ENCODE assay signal across 12 cellular contexts in the genomic region with DNA sequence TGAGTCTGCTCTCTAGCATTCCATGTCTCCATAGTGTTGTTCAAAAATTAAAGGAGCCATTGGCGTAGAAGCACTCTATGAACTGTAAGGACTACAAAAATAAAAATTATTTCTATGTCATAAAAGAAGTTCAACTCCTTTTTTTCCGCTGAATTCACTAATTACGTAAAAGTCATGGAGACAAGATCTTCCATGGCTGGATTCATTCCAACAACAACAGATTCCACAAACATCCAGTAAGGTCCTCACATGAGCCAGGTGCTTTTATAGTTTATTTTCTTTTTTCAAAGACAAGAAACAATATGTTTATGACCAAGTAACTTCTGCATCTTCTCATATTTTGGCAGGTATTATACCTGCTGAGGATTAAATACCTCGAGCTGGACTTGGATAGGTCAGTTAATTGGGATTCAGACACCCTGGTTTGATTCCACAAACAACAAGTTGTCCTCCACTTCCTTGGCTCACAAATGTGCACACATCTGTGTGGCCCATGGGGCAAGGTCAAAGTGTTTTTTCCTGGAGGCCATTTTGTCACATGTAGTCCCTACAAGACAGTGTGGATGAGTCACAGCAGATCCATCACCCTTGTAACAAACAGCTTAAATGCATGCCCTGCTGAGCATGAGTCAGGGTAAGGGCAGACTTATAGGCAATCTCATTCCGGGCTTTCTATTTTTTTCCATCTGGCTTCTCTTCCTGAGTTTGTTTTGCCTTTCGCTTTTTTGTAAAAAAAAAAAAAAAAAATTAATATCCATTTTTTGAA.
DNase-seq lines count a peak whose midpoint lies in the region; ATAC-seq and TF ChIP-seq lines count a peak whose summit lies in the region.
"Had no signal": no experiment of that assay in that cellular context is flagged by ENCODE, and none has a peak within 500 bp of the region (broad histone marks: within the 10 kb centered on the region; RNA-seq: fewer than 3 reads in every experiment).

No MANE protein-coding gene starts in this region.

- intact Hi-C loops in activated CD4-positive, alpha-beta T cell treated with anti-CD3 and anti-CD28 coated beads for 36 hours (cut with DNase I, micrococcal nuclease) = no loop called here
- intact Hi-C loops in ovary (cut with DNase I) = no loop called here

- CTCF ChIA-PET in activated CD4-positive, alpha-beta T cell treated with anti-CD3 and anti-CD28 coated beads for 36 hours (lab: Charles Lee) = interaction anchor here (1.2 to 2.1 kb wide), 3 partner anchors 12 to 36 kb away, joined by 3 to 6 read pairs (median 3); no protein-coding TSS in a partner anchor

- H2BK5ac ChIP-seq in mesendoderm (ENCODE audit: low read length) = no peak overlapping the region

- H3K4me1 ChIP-seq in mesendoderm (ENCODE audit: control insufficient read depth, low read depth, low read length) = no peaks in the 10 kb centered on the region
- peaks cover 2% of the 10 kb centered on the region for H3K4me1 ChIP-seq in ovary (ENCODE audit: insufficient read depth)

- peak; percentile 66 for ATAC-seq in activated CD4-positive, alpha-beta T cell treated with anti-CD3 and anti-CD28 coated beads for 36 hours

- H3K9me3 Mint-ChIP-seq in activated CD4-positive, alpha-beta T cell treated with anti-CD3 and anti-CD28 coated beads for 36 hours (ENCODE audit: low read depth) = peaks cover 11% of the 10 kb centered on the region

- H2AK5ac ChIP-seq in mesendoderm (ENCODE audit: low read length) = no peak overlapping the region

- POLR2A ChIA-PET in activated CD4-positive, alpha-beta T cell treated with anti-CD3 and anti-CD28 coated beads for 36 hours (lab: Charles Lee) = interaction anchor here (0.6 to 0.9 kb wide), 2 partner anchors 29 to 73 kb away, joined by 3 to 4 read pairs; no protein-coding TSS in a partner anchor

- no peaks in the 10 kb centered on the region for H3K9me3 ChIP-seq in ovary

- no peak overlapping the region for H4K5ac ChIP-seq in mesendoderm (ENCODE audit: low read length)

- H3K27me3 Mint-ChIP-seq in activated CD4-positive, alpha-beta T cell treated with anti-CD3 and anti-CD28 coated beads for 36 hours = no peaks in the 10 kb centered on the region

- no peak overlapping the region for H3K27ac ChIP-seq in mesendoderm (ENCODE audit: low read depth, low read length)
- H3K27ac ChIP-seq in ovary = no peak overlapping the region

- H3K4me3 ChIP-seq in mesendoderm (ENCODE audit: low read length) = no peak overlapping the region
- no peak overlapping the region for H3K4me3 ChIP-seq in ovary

- H3K4me2 ChIP-seq in mesendoderm (ENCODE audit: low read length) = no peak overlapping the region

- no peaks in the 10 kb centered on the region for H3K79me2 ChIP-seq in mesendoderm (ENCODE audit: control insufficient read depth, insufficient read depth, low read length)

- no peaks in the 10 kb centered on the region for H3K79me1 ChIP-seq in mesendoderm (ENCODE audit: low read length)

- no peak overlapping the region for H3K23ac ChIP-seq in mesendoderm (ENCODE audit: low read length)

- H3K56ac ChIP-seq in mesendoderm (ENCODE audit: low read length) = no peak overlapping the region

- H3K27me3 ChIP-seq in mesendoderm (ENCODE audit: insufficient read depth, low read length, poor library complexity) (no peaks in the 10 kb centered on the region), ovary (no peaks in the 10 kb centered on the region)

- TF ChIP-seq CTCF in ovary (IDR thresholded peaks at IDR 0.05) = no peak

- H2BK120ac ChIP-seq in mesendoderm (ENCODE audit: low read depth, low read length) = no peak overlapping the region

- DNase-seq in activated CD4-positive, alpha-beta T cell treated with anti-CD3 and anti-CD28 coated beads for 36 hours = peak; percentile 39
- no peak for DNase-seq in activated CD4-positive, alpha-beta T cell treated with anti-CD3 and anti-CD28 coated beads for 1 hour
- peak; percentile 74 for DNase-seq in M059J (ENCODE audit: low read depth)
- DNase-seq in dermis blood vessel endothelial cell = peak; percentile 77
- DNase-seq in mesendoderm = peak; percentile 54
- no peak for DNase-seq in SIG-M5 treated with dmso at 0.1 percent for 504 hours (lab: John Stamatoyannopoulos, UW; ENCODE audit: unreplicated experiment)
- DNase-seq in ovary = no peak
- DNase-seq in NCI-H187 (lab: John Stamatoyannopoulos, UW) = no peak
- DNase-seq: anterior cingulate cortex, kidney, NCI-H1105 treated with DMSO at 0.1 percent for 48 hours, NCI-H748 treated with DMSO at 0.1 percent for 48 hours had no signal

- WGBS in mesendoderm (ENCODE audit: extremely low coverage, insufficient coverage, low lambda C conversion rate) = no CpG with 5 or more reads among the region's 6 CpGs
- WGBS in ovary, 3 donors = 88 to 90% (median 88%) methylated on average over 6 of the region's 6 CpGs

- no peak overlapping the region for H4K8ac ChIP-seq in mesendoderm (ENCODE audit: low read depth, low read length)

- H3K36me3 Mint-ChIP-seq in activated CD4-positive, alpha-beta T cell treated with anti-CD3 and anti-CD28 coated beads for 36 hours (ENCODE audit: low read depth) = peaks cover 9% of the 10 kb centered on the region

- H2BK15ac ChIP-seq in mesendoderm (replicated peaks; ENCODE audit: low read depth) = no peak overlapping the region

- no peak overlapping the region for H3K18ac ChIP-seq in mesendoderm (ENCODE audit: low read length)

- H3K36me3 ChIP-seq in mesendoderm (ENCODE audit: control insufficient read depth, insufficient read depth, low read length) (no peaks in the 10 kb centered on the region), ovary (no peaks in the 10 kb centered on the region)

- TF ChIP-seq EP300 in ovary (IDR thresholded peaks at IDR 0.05) = no peak

- peaks cover 44% of the 10 kb centered on the region for H3K4me1 Mint-ChIP-seq in activated CD4-positive, alpha-beta T cell treated with anti-CD3 and anti-CD28 coated beads for 36 hours

- no peak overlapping the region for H3K4me3 Mint-ChIP-seq in activated CD4-positive, alpha-beta T cell treated with anti-CD3 and anti-CD28 coated beads for 36 hours

- H3K27ac Mint-ChIP-seq in activated CD4-positive, alpha-beta T cell treated with anti-CD3 and anti-CD28 coated beads for 36 hours = peak overlapping the region; percentile 64

- no peak for TF ChIP-seq POLR2A in ovary (IDR thresholded peaks at IDR 0.05)

- H3K4ac ChIP-seq in mesendoderm (ENCODE audit: low read depth, low read length) = no peak overlapping the region

- no peak overlapping the region for H3K9ac ChIP-seq in mesendoderm (ENCODE audit: low read length)

Comparison
In these comparisons a context has a peak if more than half of its experiments do, and no peak if none do; other contexts are left out.
1. DNase-seq: peak in activated CD4-positive, alpha-beta T cell treated with anti-CD3 and anti-CD28 coated beads for 36 hours (single experiment), M059J (single experiment), dermis blood vessel endothelial cell (single experiment) and mesendoderm (single experiment); none in activated CD4-positive, alpha-beta T cell treated with anti-CD3 and anti-CD28 coated beads for 1 hour (single experiment), SIG-M5 treated with dmso at 0.1 percent for 504 hours (single experiment), ovary (0 of 5) and NCI-H187 (0 of 2).